ENCODE assay signal across 29 cellular contexts in the genomic region with DNA sequence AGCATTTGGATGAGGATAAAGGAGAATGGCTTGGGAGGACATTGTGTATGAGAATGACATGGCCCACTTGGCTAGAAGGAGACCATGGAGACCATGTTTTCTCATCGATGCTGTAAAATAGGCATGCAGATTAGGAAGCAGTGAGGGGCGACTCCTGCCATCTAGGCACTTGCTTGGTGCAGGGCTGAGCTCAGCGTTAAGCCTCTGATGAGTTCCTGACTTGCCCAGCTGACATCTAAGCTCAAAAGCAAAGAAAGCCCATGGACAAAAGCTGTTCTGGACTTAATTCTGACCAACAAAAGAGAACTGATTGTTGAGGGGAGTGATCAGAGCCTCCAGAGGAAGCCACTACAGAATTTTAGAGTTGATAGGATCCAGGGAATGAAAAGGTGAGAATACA.
"Had no signal": no experiment of that assay in that cellular context is flagged by ENCODE, and none has a peak within 500 bp of the region (broad histone marks: within the 10 kb centered on the region; RNA-seq: fewer than 3 reads in every experiment).

No MANE protein-coding gene starts in this region.

- H3K9me3 Mint-ChIP-seq: dendritic cell treated with granulocyte-macrophage colony-stimulating factor and Interleukin-4, amounts not matched to agents 40 ng/mL and 50 ng/mL, for 4 days; effector memory CD8-positive, alpha-beta T cell; endodermal cell had no signal

- DNase-seq: colonic mucosa; cortex of kidney; dermis blood vessel endothelial cell; dorsolateral prefrontal cortex; effector CD4-positive, alpha-beta T cell; effector CD8-positive, alpha-beta T cell; effector memory CD4-positive, alpha-beta T cell; effector memory CD8-positive, alpha-beta T cell; endodermal cell; erythroblast; esophagus squamous epithelium; foreskin fibroblast; foreskin keratinocyte; foreskin melanocyte; gastrocnemius medialis; glutamatergic neuron; head of caudate nucleus; heart left ventricle; heart right ventricle had no signal

- H3K9me3 ChIP-seq: colonic mucosa, esophagus muscularis mucosa, esophagus squamous epithelium, gastrocnemius medialis, gastroesophageal sphincter, heart left ventricle, heart right ventricle had no signal

- H3K4me1 ChIP-seq: colonic mucosa, esophagus muscularis mucosa, esophagus squamous epithelium, foreskin keratinocyte, gastrocnemius medialis, gastroesophageal sphincter, heart left ventricle, heart right ventricle had no signal

- H3K4me3 ChIP-seq: colonic mucosa, coronary artery, dorsolateral prefrontal cortex, esophagus muscularis mucosa, esophagus squamous epithelium, gastrocnemius medialis, gastroesophageal sphincter, heart left ventricle, heart right ventricle had no signal

- H3K36me3 ChIP-seq: colonic mucosa, esophagus squamous epithelium, gastrocnemius medialis, gastroesophageal sphincter, heart left ventricle, heart right ventricle had no signal

- H3K4me3 Mint-ChIP-seq: dendritic cell treated with granulocyte-macrophage colony-stimulating factor and Interleukin-4, amounts not matched to agents 40 ng/mL and 50 ng/mL, for 4 days; effector memory CD8-positive, alpha-beta T cell; endodermal cell had no signal

- ATAC-seq: effector memory CD8-positive, alpha-beta T cell; esophagus mucosa; foreskin keratinocyte; gastrocnemius medialis; gastroesophageal sphincter; heart left ventricle; heart right ventricle had no signal

- H3K27ac ChIP-seq: colonic mucosa, coronary artery, dorsolateral prefrontal cortex, epithelial cell of prostate, esophagus muscularis mucosa, esophagus squamous epithelium, foreskin keratinocyte, gastrocnemius medialis, gastroesophageal sphincter, heart left ventricle, heart right ventricle had no signal

- H3K27me3 ChIP-seq: colonic mucosa, dorsolateral prefrontal cortex, gastroesophageal sphincter had no signal

- H3K27ac Mint-ChIP-seq: dendritic cell treated with granulocyte-macrophage colony-stimulating factor and Interleukin-4, amounts not matched to agents 40 ng/mL and 50 ng/mL, for 4 days; effector memory CD8-positive, alpha-beta T cell; endodermal cell had no signal

- FAIRE-seq: colon, endometrium, endothelial cell of umbilical vein, frontal cortex had no signal
